Comparison of ENCODE assay signal across 20 cellular contexts in genomic region chr1:243487036-243487648, GRCh38.
DNase-seq lines count a peak whose midpoint lies in the region; ATAC-seq, FAIRE-seq and TF ChIP-seq lines count a peak whose summit lies in the region.
"Had no signal": no experiment of that assay in that cellular context is flagged by ENCODE, and none has a peak within 500 bp of the region (broad histone marks: within the 10 kb centered on the region; RNA-seq: fewer than 3 reads in every experiment).

No MANE protein-coding gene starts in this region.

- no peak for TF ChIP-seq CTCF in A549 (IDR thresholded peaks at IDR 0.05)
- no peak for TF ChIP-seq CTCF in RWPE2 (IDR thresholded peaks at IDR 0.05; ENCODE audit: poor library complexity, severe bottlenecking)
- no peak for TF ChIP-seq CTCF in glutamatergic neuron (IDR thresholded peaks at IDR 0.05; ENCODE audit: partially characterized antibody, unreplicated experiment)

- TF ChIP-seq POLR2A in A549 (IDR thresholded peaks at IDR 0.05; ENCODE audit: low read length), result no peak

- no peak for TF ChIP-seq EP300 in A549 (IDR thresholded peaks at IDR 0.05)

- peak overlapping the region; percentile 48 for H3K27ac Mint-ChIP-seq in glutamatergic neuron (ENCODE audit: unreplicated experiment)
- no peak overlapping the region for H3K27ac Mint-ChIP-seq in immature natural killer cell
- H3K27ac Mint-ChIP-seq: CD8-positive, alpha-beta T cell had no signal

- DNase-seq in A549 (ENCODE audit: low read depth in 1 of 2, low spot score in 1 of 2) (no peak), RWPE2 (ENCODE audit: low spot score) (no peak), glutamatergic neuron (no peak), immature natural killer cell (no peak), dermis blood vessel endothelial cell (no peak)
- DNase-seq: CD8-positive, alpha-beta T cell; HCEC 1CT; KG1; MG63; NCI-H1105 treated with DMSO at 0.1 percent for 48 hours; NCI-H187 treated with DMSO at 0.1 percent for 48 hours; NCI-H446; SHP77 had no signal

- POLR2A ChIA-PET in A549 (lab: Yijun Ruan, JAX), result no interaction called here

- 82% methylated on average over 11 of the region's 15 CpGs for WGBS in A549 (ENCODE audit: missing lambda C conversion rate)

- H3K27ac ChIP-seq in A549, result peak overlapping the region; percentile 76 to 88
- no peak overlapping the region for H3K27ac ChIP-seq in RWPE2 (ENCODE audit: poor library complexity, severe bottlenecking)
- H3K27ac ChIP-seq: HL-60 had no signal

- no peaks in the 10 kb centered on the region for H3K36me3 Mint-ChIP-seq in glutamatergic neuron (ENCODE audit: unreplicated experiment)
- no peaks in the 10 kb centered on the region for H3K36me3 Mint-ChIP-seq in immature natural killer cell

- CTCF ChIA-PET in A549 (lab: Yijun Ruan, JAX), result no interaction called here

- H3K4me3 Mint-ChIP-seq in glutamatergic neuron (ENCODE audit: unreplicated experiment) (no peak overlapping the region), immature natural killer cell (peak overlapping the region in 1 of 5 donors; percentile 33)
- H3K4me3 Mint-ChIP-seq: CD8-positive, alpha-beta T cell had no signal

- TF ChIP-seq RAD21 in A549 (conservative IDR thresholded peaks at IDR 0.05 in 1 of 2, IDR thresholded peaks at IDR 0.05 in 1 of 2), result no peak

- H3K4me2 ChIP-seq in A549, result peak overlapping the region; percentile 75

- H3K36me3 ChIP-seq in RWPE2 (ENCODE audit: low read depth), result peaks cover 26% of the 10 kb centered on the region
- H3K36me3 ChIP-seq: MG63 had no signal

- H3K9me3 Mint-ChIP-seq in glutamatergic neuron (ENCODE audit: unreplicated experiment) (peaks cover 14% of the 10 kb centered on the region), immature natural killer cell (no peaks in the 10 kb centered on the region)
- H3K9me3 Mint-ChIP-seq: CD8-positive, alpha-beta T cell had no signal

- peak overlapping the region; percentile 64 for H3K4me3 ChIP-seq in A549
- peak overlapping the region; percentile 50 for H3K4me3 ChIP-seq in RWPE2 (ENCODE audit: severe bottlenecking)
- H3K4me3 ChIP-seq: MG63 had no signal

- H3K4me1 ChIP-seq in A549, result peaks cover 10% of the 10 kb centered on the region; the same call in 2 of the 3 replicates
- H3K4me1 ChIP-seq in RWPE2 (ENCODE audit: insufficient read depth, poor library complexity, severe bottlenecking), result peaks cover 7% of the 10 kb centered on the region

- H3K9me3 ChIP-seq in A549 (no peaks in the 10 kb centered on the region), RWPE2 (ENCODE audit: severe bottlenecking) (no peaks in the 10 kb centered on the region)
- H3K9me3 ChIP-seq: MG63 had no signal

- H3K27me3 Mint-ChIP-seq in glutamatergic neuron (ENCODE audit: unreplicated experiment) (peaks cover 16% of the 10 kb centered on the region), immature natural killer cell (ENCODE audit: low read depth in 3 of 3) (peaks cover 10 to 15% (median 13%) of the 10 kb centered on the region in 3 donors)

- no peaks in the 10 kb centered on the region for H3K27me3 ChIP-seq in RWPE2 (ENCODE audit: insufficient read depth, poor library complexity, severe bottlenecking)
- H3K27me3 ChIP-seq: MG63 had no signal

- H3K4me1 Mint-ChIP-seq in glutamatergic neuron (ENCODE audit: low read depth, unreplicated experiment) (peaks cover 42% of the 10 kb centered on the region), immature natural killer cell (peaks cover 9 to 13% of the 10 kb centered on the region in 2 donors)

- FAIRE-seq in A549 (lab: Jason Lieb, UNC), result no peak
- FAIRE-seq: D721Med had no signal

- ATAC-seq in A549 (peak; percentile 56 to 63), GM18867 (IDR thresholded peaks at IDR 0.05; ENCODE audit: unreplicated experiment) (peak; percentile 9), RWPE2 (ENCODE audit: low read depth) (no peak; the same call in 2 of the 3 replicates), GM19324 (IDR thresholded peaks at IDR 0.05; ENCODE audit: low FRiP score, unreplicated experiment) (no peak), GM21529 (IDR thresholded peaks at IDR 0.05; ENCODE audit: unreplicated experiment) (no peak)
- ATAC-seq: CD8-positive, alpha-beta T cell; Panc1; SK-N-SH treated with all-trans-retinoic acid at 6 μM for 48 hours had no signal

TF ChIP-seq in A549, 52 proteins besides CTCF, POLR2A, EP300 and RAD21:
- TF ChIP-seq MYC (IDR thresholded peaks at IDR 0.05; ENCODE audit: borderline replicate concordance, low read length) (no peak), FOSB (CRISPR knock-in tag; IDR thresholded peaks at IDR 0.05) (no peak), RARB (CRISPR knock-in tag; IDR thresholded peaks at IDR 0.05) (no peak), MAX (IDR thresholded peaks at IDR 0.05) (no peak), HEYL (CRISPR knock-in tag; IDR thresholded peaks at IDR 0.05) (no peak), CEBPB (IDR thresholded peaks at IDR 0.05) (no peak), RCOR1 (IDR thresholded peaks at IDR 0.05; ENCODE audit: low read depth, low read length) (no peak), ATOH8 (CRISPR knock-in tag; IDR thresholded peaks at IDR 0.05; ENCODE audit: low read depth) (no peak)

Comparison
In these comparisons a context has a peak if more than half of its experiments do, and no peak if none do; other contexts are left out.
1. ATAC-seq: peak in A549 (2 of 2) and GM18867 (single experiment); none in RWPE2 (single experiment), GM19324 (single experiment) and GM21529 (single experiment).